ENCODE assay signal across 9 cellular contexts in the genomic region with DNA sequence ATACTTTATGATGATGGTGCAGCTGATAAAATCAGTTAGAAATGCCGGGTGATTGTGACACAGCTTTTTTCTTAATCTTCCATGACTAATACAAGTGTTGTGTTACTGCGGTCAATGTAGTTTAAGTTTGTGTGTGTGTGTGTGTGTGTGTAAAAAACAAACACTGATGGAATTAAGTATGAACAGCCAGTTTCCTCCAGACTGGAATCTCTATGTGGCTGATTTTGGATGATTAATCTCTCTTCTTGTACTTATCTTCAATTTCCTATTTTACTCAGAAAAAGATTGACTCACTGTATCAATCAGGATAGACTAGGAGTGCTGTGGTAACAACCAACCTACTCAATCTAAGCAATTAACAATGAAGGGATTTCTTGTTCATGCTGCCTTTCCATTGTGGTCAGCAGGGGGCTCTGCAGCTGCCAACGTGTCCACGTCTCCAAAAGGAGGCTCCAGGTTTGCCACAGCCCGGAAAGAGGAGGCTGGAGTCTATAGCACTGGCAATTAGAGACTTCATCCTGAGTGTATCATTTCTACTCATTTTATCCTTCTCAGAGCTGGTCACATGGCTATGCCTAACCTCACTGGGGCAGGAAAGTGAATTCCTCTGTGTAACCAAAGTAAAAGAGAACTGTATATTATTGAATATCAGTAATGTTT.
DNase-seq lines count a peak whose midpoint lies in the region; ATAC-seq and TF ChIP-seq lines count a peak whose summit lies in the region.
"Had no signal": no experiment of that assay in that cellular context is flagged by ENCODE, and none has a peak within 500 bp of the region (broad histone marks: within the 10 kb centered on the region; RNA-seq: fewer than 3 reads in every experiment).

No MANE protein-coding gene starts in this region.

- H3K4me3 Mint-ChIP-seq in activated T-helper 1 cell treated with anti-CD3 and anti-CD28 coated beads, Interleukin-12 subunit alpha, Interleukin-12 subunit beta, Interleukin-2, Interleukin-4 antibody, amounts not matched to agents 30 ng/mL and 10 ng/mL and 1 ng/mL, durations not matched to agents 14 hours and 24 hours and 36 hours, result no peak overlapping the region
- H3K4me3 Mint-ChIP-seq: central memory CD8-positive, alpha-beta T cell had no signal

- no peak overlapping the region for H3K27ac ChIP-seq in tibial artery

- TF ChIP-seq CTCF in tibial artery (IDR thresholded peaks at IDR 0.05), result peak in 1 of 2 experiments; percentile 10

- H3K4me1 Mint-ChIP-seq in activated T-helper 1 cell treated with anti-CD3 and anti-CD28 coated beads, Interleukin-12 subunit alpha, Interleukin-12 subunit beta, Interleukin-2, Interleukin-4 antibody, amounts not matched to agents 30 ng/mL and 10 ng/mL and 1 ng/mL, durations not matched to agents 14 hours and 24 hours and 36 hours (ENCODE audit: low read depth), result peaks cover 21% of the 10 kb centered on the region
- H3K4me1 Mint-ChIP-seq: central memory CD8-positive, alpha-beta T cell had no signal

- no peaks in the 10 kb centered on the region for H3K27me3 ChIP-seq in tibial artery

- H3K4me1 ChIP-seq in tibial artery, result no peaks in the 10 kb centered on the region

- no peaks in the 10 kb centered on the region for H3K36me3 ChIP-seq in tibial artery

- intact Hi-C loops in activated T-helper 1 cell treated with anti-CD3 and anti-CD28 coated beads, Interleukin-12 subunit alpha, Interleukin-12 subunit beta, Interleukin-2, Interleukin-4 antibody, amounts not matched to agents 30 ng/mL and 10 ng/mL and 1 ng/mL, durations not matched to agents 14 hours and 24 hours and 36 hours (cut with micrococcal nuclease), result loop anchor here (2.0 kb wide), 1 partner anchor 15 kb away; no protein-coding TSS in a partner anchor
- intact Hi-C loops in tibial artery (cut with DNase I; ENCODE audit: low total_unique reads), result no loop called here

- H3K4me3 ChIP-seq in Jurkat, Clone E6-1 (ENCODE audit: low read length), result no peak overlapping the region
- H3K4me3 ChIP-seq in tibial artery, result no peak overlapping the region

- peaks cover 44% of the 10 kb centered on the region for H3K36me3 Mint-ChIP-seq in activated T-helper 1 cell treated with anti-CD3 and anti-CD28 coated beads, Interleukin-12 subunit alpha, Interleukin-12 subunit beta, Interleukin-2, Interleukin-4 antibody, amounts not matched to agents 30 ng/mL and 10 ng/mL and 1 ng/mL, durations not matched to agents 14 hours and 24 hours and 36 hours (ENCODE audit: low read depth)

- no peaks in the 10 kb centered on the region for H3K9me3 Mint-ChIP-seq in activated T-helper 1 cell treated with anti-CD3 and anti-CD28 coated beads, Interleukin-12 subunit alpha, Interleukin-12 subunit beta, Interleukin-2, Interleukin-4 antibody, amounts not matched to agents 30 ng/mL and 10 ng/mL and 1 ng/mL, durations not matched to agents 14 hours and 24 hours and 36 hours
- H3K9me3 Mint-ChIP-seq: central memory CD8-positive, alpha-beta T cell had no signal

- ATAC-seq in GM21786 (IDR thresholded peaks at IDR 0.05; ENCODE audit: unreplicated experiment), result no peak

- DNase-seq in NCI-H748 (lab: John Stamatoyannopoulos, UW; ENCODE audit: unreplicated experiment) (peak; percentile 43), NCI-H748 treated with DMSO at 0.1 percent for 48 hours (lab: John Stamatoyannopoulos, UW) (no peak), iris pigment epithelial cell (ENCODE audit: low read depth) (peak; percentile 97), tibial artery (no peak)
- DNase-seq in Jurkat, Clone E6-1 (ENCODE audit: low read depth, low spot score), result peak; percentile 8
- no peak for DNase-seq in activated T-helper 1 cell treated with anti-CD3 and anti-CD28 coated beads, Interleukin-12 subunit alpha, Interleukin-12 subunit beta, Interleukin-2, Interleukin-4 antibody, amounts not matched to agents 30 ng/mL and 10 ng/mL and 1 ng/mL, durations not matched to agents 14 hours and 24 hours and 36 hours (ENCODE audit: low spot score)
- DNase-seq in stimulated activated CD4-positive, alpha-beta T cell treated with anti-CD3 and anti-CD28 coated beads, Interleukin-12 subunit alpha, Interleukin-12 subunit beta, amount 100 ng/mL, for 4 hours, result no peak

- peak overlapping the region; percentile 13 for H3K27ac Mint-ChIP-seq in activated T-helper 1 cell treated with anti-CD3 and anti-CD28 coated beads, Interleukin-12 subunit alpha, Interleukin-12 subunit beta, Interleukin-2, Interleukin-4 antibody, amounts not matched to agents 30 ng/mL and 10 ng/mL and 1 ng/mL, durations not matched to agents 14 hours and 24 hours and 36 hours

- H3K27me3 Mint-ChIP-seq in activated T-helper 1 cell treated with anti-CD3 and anti-CD28 coated beads, Interleukin-12 subunit alpha, Interleukin-12 subunit beta, Interleukin-2, Interleukin-4 antibody, amounts not matched to agents 30 ng/mL and 10 ng/mL and 1 ng/mL, durations not matched to agents 14 hours and 24 hours and 36 hours (ENCODE audit: insufficient read depth), result no peaks in the 10 kb centered on the region
- H3K27me3 Mint-ChIP-seq: central memory CD8-positive, alpha-beta T cell had no signal

- no peaks in the 10 kb centered on the region for H3K9me3 ChIP-seq in tibial artery

Comparison
In these comparisons a context has a peak if more than half of its experiments do, and no peak if none do; other contexts are left out.
1. DNase-seq: peak in NCI-H748 (single experiment), Jurkat, Clone E6-1 (single experiment) and iris pigment epithelial cell (single experiment); none in NCI-H748 treated with DMSO at 0.1 percent for 48 hours (single experiment), activated T-helper 1 cell treated with anti-CD3 and anti-CD28 coated beads, Interleukin-12 subunit alpha, Interleukin-12 subunit beta, Interleukin-2, Interleukin-4 antibody, amounts not matched to agents 30 ng/mL and 10 ng/mL and 1 ng/mL, durations not matched to agents 14 hours and 24 hours and 36 hours (single experiment), tibial artery (0 of 2) and stimulated activated CD4-positive, alpha-beta T cell treated with anti-CD3 and anti-CD28 coated beads, Interleukin-12 subunit alpha, Interleukin-12 subunit beta, amount 100 ng/mL, for 4 hours (single experiment).